In genomic region chr9:113649855-113650206, GRCh38 we compare ENCODE assay signal across 10 cellular contexts.
"Had no signal": no experiment of that assay in that cellular context is flagged by ENCODE, and none has a peak within 500 bp of the region (broad histone marks: within the 10 kb centered on the region; RNA-seq: fewer than 3 reads in every experiment).

No MANE protein-coding gene starts in this region.

- H3K27ac ChIP-seq: thoracic aorta, uterus had no signal

- H3K27me3 ChIP-seq: uterus had no signal

- H3K36me3 Mint-ChIP-seq: activated naive CD8-positive, alpha-beta T cell; natural killer cell treated with Interleukin-12 subunit alpha and Interleukin-12 subunit beta and Interleukin-15 and Interleukin-18, amount 100 ng/mL, for 72 hours had no signal

- H3K27me3 Mint-ChIP-seq: activated naive CD8-positive, alpha-beta T cell had no signal

- H3K9me3 ChIP-seq: thoracic aorta, uterus had no signal

- DNase-seq: activated CD4-positive, alpha-beta memory T cell treated with anti-CD3 and anti-CD28 coated beads, Interleukin-2, amount 10 ng/mL, durations not matched to agents 7 days and 5 days; activated gamma-delta T cell; activated T-cell treated with anti-CD3 and anti-CD28 coated beads, Interleukin-2, amount 50 U/mL, for 48 hours; stimulated activated CD4-positive, alpha-beta T cell treated with anti-CD3 and anti-CD28 coated beads, Interleukin-4, amount 100 ng/mL, for 4 hours; stimulated activated naive CD8-positive, alpha-beta T cell treated with anti-CD3 and anti-CD28 coated beads, Interleukin-15, amount 100 ng/mL, for 72 hours; T-helper 9 cell; uterus had no signal

- ATAC-seq: natural killer cell treated with Interleukin-12 subunit alpha and Interleukin-12 subunit beta and Interleukin-15 and Interleukin-18, amount 100 ng/mL, for 72 hours; stimulated activated naive CD8-positive, alpha-beta T cell treated with anti-CD3 and anti-CD28 coated beads, Interleukin-15, amount 100 ng/mL, for 72 hours had no signal

- H3K27ac Mint-ChIP-seq: activated CD4-positive, alpha-beta memory T cell treated with anti-CD3 and anti-CD28 coated beads, Interleukin-2, amount 10 ng/mL, durations not matched to agents 7 days and 5 days; activated naive CD8-positive, alpha-beta T cell; natural killer cell treated with Interleukin-12 subunit alpha and Interleukin-12 subunit beta and Interleukin-15 and Interleukin-18, amount 100 ng/mL, for 72 hours; stimulated activated naive CD8-positive, alpha-beta T cell treated with anti-CD3 and anti-CD28 coated beads, Interleukin-15, amount 100 ng/mL, for 72 hours had no signal

- H3K4me3 Mint-ChIP-seq: activated CD4-positive, alpha-beta memory T cell treated with anti-CD3 and anti-CD28 coated beads, Interleukin-2, amount 10 ng/mL, durations not matched to agents 7 days and 5 days; activated naive CD8-positive, alpha-beta T cell; natural killer cell treated with Interleukin-12 subunit alpha and Interleukin-12 subunit beta and Interleukin-15 and Interleukin-18, amount 100 ng/mL, for 72 hours; stimulated activated naive CD8-positive, alpha-beta T cell treated with anti-CD3 and anti-CD28 coated beads, Interleukin-15, amount 100 ng/mL, for 72 hours had no signal

- H3K4me1 Mint-ChIP-seq: activated CD4-positive, alpha-beta memory T cell treated with anti-CD3 and anti-CD28 coated beads, Interleukin-2, amount 10 ng/mL, durations not matched to agents 7 days and 5 days had no signal

- H3K4me3 ChIP-seq: thoracic aorta, uterus had no signal

- H3K9me3 Mint-ChIP-seq: activated CD4-positive, alpha-beta memory T cell treated with anti-CD3 and anti-CD28 coated beads, Interleukin-2, amount 10 ng/mL, durations not matched to agents 7 days and 5 days; natural killer cell treated with Interleukin-12 subunit alpha and Interleukin-12 subunit beta and Interleukin-15 and Interleukin-18, amount 100 ng/mL, for 72 hours; stimulated activated naive CD8-positive, alpha-beta T cell treated with anti-CD3 and anti-CD28 coated beads, Interleukin-15, amount 100 ng/mL, for 72 hours had no signal

- H3K36me3 ChIP-seq: thoracic aorta, uterus had no signal
